Comparison of ENCODE assay signal across 13 cellular contexts in the genomic region with DNA sequence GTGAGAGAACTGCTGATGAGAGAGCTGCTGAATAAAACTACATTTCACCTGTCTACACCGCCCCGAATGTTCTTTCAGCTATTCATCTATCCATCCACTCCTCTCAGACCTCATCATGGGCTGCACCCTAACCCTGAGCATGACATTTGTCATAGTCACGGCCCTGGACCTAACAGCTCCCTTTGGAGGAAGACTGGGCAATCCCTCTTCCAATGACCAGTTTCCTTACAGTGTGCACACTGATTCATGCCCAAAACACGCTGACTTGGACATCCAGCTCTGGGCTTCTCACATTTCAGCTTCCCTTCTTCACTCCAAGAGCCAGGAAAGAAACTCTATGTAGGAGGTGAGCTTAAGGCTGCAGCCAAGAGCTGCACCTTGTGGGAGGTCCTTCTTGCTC. TPM values are rescaled to one million over a fixed set of nuclear protein-coding genes. Genes with fewer than 3 reads are reported as not detected.
DNase-seq lines count a peak whose midpoint lies in the region; ATAC-seq and TF ChIP-seq lines count a peak whose summit lies in the region.
"Had no signal": no experiment of that assay in that cellular context is flagged by ENCODE, and none has a peak within 500 bp of the region (broad histone marks: within the 10 kb centered on the region; RNA-seq: fewer than 3 reads in every experiment).

No MANE protein-coding gene starts in this region.

- no peaks in the 10 kb centered on the region for H3K36me3 ChIP-seq in psoas muscle (ENCODE audit: insufficient read depth in 1 of 2, low read depth in 1 of 2)
- no peaks in the 10 kb centered on the region for H3K36me3 ChIP-seq in gastroesophageal sphincter
- H3K36me3 ChIP-seq: neutrophil had no signal

- TF ChIP-seq POLR2A in gastroesophageal sphincter (IDR thresholded peaks at IDR 0.05), result no peak

- H3K27ac ChIP-seq in epithelial cell of prostate (peak overlapping the region; percentile 70), psoas muscle (peak overlapping the region; percentile 94), gastroesophageal sphincter (no peak overlapping the region)
- H3K27ac ChIP-seq: neutrophil had no signal

- DNase-seq in EH (ENCODE audit: low read depth) (peak; percentile 96), RKO (ENCODE audit: low spot score) (peak; percentile 96), epithelial cell of prostate (ENCODE audit: low read depth, low spot score) (peak; percentile 57), psoas muscle (peak; percentile 51 to 72), middle frontal gyrus (ENCODE audit: extremely low spot score, low spot score) (no peak), mesenteric fat pad (ENCODE audit: low spot score) (no peak)
- DNase-seq: activated CD8-positive, alpha-beta memory T cell treated with anti-CD3 and anti-CD28 coated beads, Interleukin-2, amount 10 ng/mL, durations not matched to agents 7 days and 5 days; anterior cingulate cortex; COR-L47; kidney had no signal

- TF ChIP-seq EP300 in gastroesophageal sphincter (IDR thresholded peaks at IDR 0.05), result no peak

- H3K27me3 ChIP-seq in psoas muscle (ENCODE audit: insufficient read depth in 3 of 3, low read length in 2 of 3) (no peaks in the 10 kb centered on the region), gastroesophageal sphincter (no peaks in the 10 kb centered on the region)
- H3K27me3 ChIP-seq: neutrophil had no signal

- H3K4me3 ChIP-seq in psoas muscle (peak overlapping the region; percentile 31), gastroesophageal sphincter (no peak overlapping the region)

- ATAC-seq in psoas muscle, result peak; percentile 75 to 99 (median 81)
- no peak for ATAC-seq in GM18498 (IDR thresholded peaks at IDR 0.05; ENCODE audit: unreplicated experiment)
- no peak for ATAC-seq in gastroesophageal sphincter
- ATAC-seq: activated CD8-positive, alpha-beta memory T cell treated with anti-CD3 and anti-CD28 coated beads, Interleukin-2, amount 10 ng/mL, durations not matched to agents 7 days and 5 days had no signal

- no peaks in the 10 kb centered on the region for H3K9me3 ChIP-seq in psoas muscle
- H3K9me3 ChIP-seq in gastroesophageal sphincter, result peaks cover 0 to 3% (median 0%) of the 10 kb centered on the region in 3 donors
- H3K9me3 ChIP-seq: neutrophil had no signal

- 22 to 43% (median 33%) methylated on average over 4 of the region's 4 CpGs for WGBS in psoas muscle, 3 donors
- 51 to 59% methylated on average over 4 of the region's 4 CpGs for WGBS in gastroesophageal sphincter (ENCODE audit: low coverage in 1 of 2), 2 donors

- peaks cover 69% of the 10 kb centered on the region for H3K4me1 ChIP-seq in psoas muscle
- peaks cover 4 to 21% (median 6%) of the 10 kb centered on the region in 3 donors for H3K4me1 ChIP-seq in gastroesophageal sphincter

- TF ChIP-seq CTCF in psoas muscle (IDR thresholded peaks at IDR 0.05) (no peak), gastroesophageal sphincter (IDR thresholded peaks at IDR 0.05) (no peak)

- intact Hi-C loops in psoas muscle (cut with DNase I), result no loop called here

RNA-seq across cellular contexts. Expression of gene ARL4D, which starts 41.8 kb away (rescaled TPM):
- 1 to 10 TPM in 3 of 4 donors, under 1 TPM in 1; 0.69 to 1.8 (median 1.4) TPM for total RNA-seq in psoas muscle
- polyA plus RNA-seq in psoas muscle, result 1 to 10 TPM; 1.3 to 6.5 (median 2.4) TPM
- total RNA-seq in gastroesophageal sphincter, result 10 to 100 TPM; 18.2 to 35.8 (median 20.2) TPM
- total RNA-seq in mesenteric fat pad, result 18.0 TPM

Comparison
In these comparisons a context has a peak if more than half of its experiments do, and no peak if none do; other contexts are left out.
1. DNase-seq: peak in EH (single experiment), RKO (single experiment), epithelial cell of prostate (single experiment) and psoas muscle (2 of 2); none in middle frontal gyrus (single experiment) and mesenteric fat pad (single experiment).
2. H3K27ac ChIP-seq: peak in epithelial cell of prostate (single experiment) and psoas muscle (single experiment); none in gastroesophageal sphincter (0 of 4).
3. ATAC-seq: peak in psoas muscle (4 of 4); none in GM18498 (single experiment) and gastroesophageal sphincter (single experiment).